In the genomic region with DNA sequence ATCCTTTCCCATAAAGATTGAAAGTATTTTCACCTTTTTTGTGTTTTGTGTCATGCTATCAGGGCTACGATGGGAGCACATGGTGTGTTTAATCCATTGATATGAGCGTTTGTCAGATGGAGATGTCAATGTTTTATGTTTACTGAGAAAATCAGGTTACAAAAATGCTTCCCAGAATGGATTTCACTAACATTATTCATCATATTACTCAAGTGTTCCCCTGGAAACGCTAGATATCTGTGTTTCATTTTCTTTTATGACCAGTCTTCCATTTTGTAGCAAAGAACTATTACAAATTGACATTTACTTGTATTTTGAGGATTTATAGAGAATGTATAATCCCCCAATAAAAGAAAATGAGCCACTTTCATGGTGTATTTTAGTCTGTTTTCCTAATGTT, we compare ENCODE assay signal across 1 cellular context.
TF ChIP-seq lines count a peak whose summit lies in the region.

No MANE protein-coding gene starts in this region.

TF ChIP-seq in HCT116, 20 proteins besides CTCF, POLR2A, EP300 and RAD21 (continued from another document):
- TF ChIP-seq, protein P1, sequence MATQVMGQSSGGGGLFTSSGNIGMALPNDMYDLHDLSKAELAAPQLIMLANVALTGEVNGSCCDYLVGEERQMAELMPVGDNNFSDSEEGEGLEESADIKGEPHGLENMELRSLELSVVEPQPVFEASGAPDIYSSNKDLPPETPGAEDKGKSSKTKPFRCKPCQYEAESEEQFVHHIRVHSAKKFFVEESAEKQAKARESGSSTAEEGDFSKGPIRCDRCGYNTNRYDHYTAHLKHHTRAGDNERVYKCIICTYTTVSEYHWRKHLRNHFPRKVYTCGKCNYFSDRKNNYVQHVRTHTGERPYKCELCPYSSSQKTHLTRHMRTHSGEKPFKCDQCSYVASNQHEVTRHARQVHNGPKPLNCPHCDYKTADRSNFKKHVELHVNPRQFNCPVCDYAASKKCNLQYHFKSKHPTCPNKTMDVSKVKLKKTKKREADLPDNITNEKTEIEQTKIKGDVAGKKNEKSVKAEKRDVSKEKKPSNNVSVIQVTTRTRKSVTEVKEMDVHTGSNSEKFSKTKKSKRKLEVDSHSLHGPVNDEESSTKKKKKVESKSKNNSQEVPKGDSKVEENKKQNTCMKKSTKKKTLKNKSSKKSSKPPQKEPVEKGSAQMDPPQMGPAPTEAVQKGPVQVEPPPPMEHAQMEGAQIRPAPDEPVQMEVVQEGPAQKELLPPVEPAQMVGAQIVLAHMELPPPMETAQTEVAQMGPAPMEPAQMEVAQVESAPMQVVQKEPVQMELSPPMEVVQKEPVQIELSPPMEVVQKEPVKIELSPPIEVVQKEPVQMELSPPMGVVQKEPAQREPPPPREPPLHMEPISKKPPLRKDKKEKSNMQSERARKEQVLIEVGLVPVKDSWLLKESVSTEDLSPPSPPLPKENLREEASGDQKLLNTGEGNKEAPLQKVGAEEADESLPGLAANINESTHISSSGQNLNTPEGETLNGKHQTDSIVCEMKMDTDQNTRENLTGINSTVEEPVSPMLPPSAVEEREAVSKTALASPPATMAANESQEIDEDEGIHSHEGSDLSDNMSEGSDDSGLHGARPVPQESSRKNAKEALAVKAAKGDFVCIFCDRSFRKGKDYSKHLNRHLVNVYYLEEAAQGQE (IDR thresholded peaks at IDR 0.05; ENCODE audit: low read depth) = no peak
- TF ChIP-seq CEBPB (IDR thresholded peaks at IDR 0.05; ENCODE audit: low read depth) = no peak
- TF ChIP-seq, protein P2, sequence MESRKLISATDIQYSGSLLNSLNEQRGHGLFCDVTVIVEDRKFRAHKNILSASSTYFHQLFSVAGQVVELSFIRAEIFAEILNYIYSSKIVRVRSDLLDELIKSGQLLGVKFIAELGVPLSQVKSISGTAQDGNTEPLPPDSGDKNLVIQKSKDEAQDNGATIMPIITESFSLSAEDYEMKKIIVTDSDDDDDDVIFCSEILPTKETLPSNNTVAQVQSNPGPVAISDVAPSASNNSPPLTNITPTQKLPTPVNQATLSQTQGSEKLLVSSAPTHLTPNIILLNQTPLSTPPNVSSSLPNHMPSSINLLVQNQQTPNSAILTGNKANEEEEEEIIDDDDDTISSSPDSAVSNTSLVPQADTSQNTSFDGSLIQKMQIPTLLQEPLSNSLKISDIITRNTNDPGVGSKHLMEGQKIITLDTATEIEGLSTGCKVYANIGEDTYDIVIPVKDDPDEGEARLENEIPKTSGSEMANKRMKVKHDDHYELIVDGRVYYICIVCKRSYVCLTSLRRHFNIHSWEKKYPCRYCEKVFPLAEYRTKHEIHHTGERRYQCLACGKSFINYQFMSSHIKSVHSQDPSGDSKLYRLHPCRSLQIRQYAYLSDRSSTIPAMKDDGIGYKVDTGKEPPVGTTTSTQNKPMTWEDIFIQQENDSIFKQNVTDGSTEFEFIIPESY (IDR thresholded peaks at IDR 0.05; ENCODE audit: extremely low read depth, insufficient replicate concordance, low read length) = no peak
- TF ChIP-seq POLR2AphosphoS5 (IDR thresholded peaks at IDR 0.05; ENCODE audit: low read depth, low read length) = no peak
